Comparison of ENCODE assay signal across 19 cellular contexts in genomic region chr15:33722673-33723015, GRCh38.
DNase-seq lines count a peak whose midpoint lies in the region; ATAC-seq, FAIRE-seq and TF ChIP-seq lines count a peak whose summit lies in the region.
"Had no signal": no experiment of that assay in that cellular context is flagged by ENCODE, and none has a peak within 500 bp of the region (broad histone marks: within the 10 kb centered on the region; RNA-seq: fewer than 3 reads in every experiment).

No MANE protein-coding gene starts in this region.

- BruUV-seq in PC-3 (replicated peaks; lab: Mats Ljungman, UMichigan) (no TSS peak), endothelial cell of umbilical vein (replicated peaks; lab: Mats Ljungman, UMichigan) (no TSS peak)

- POLR2A ChIA-PET in SK-N-SH (lab: Yijun Ruan, JAX) (no interaction called here), PC-3 (lab: Charles Lee; ENCODE audit: unreplicated experiment) (no interaction called here), endothelial cell of umbilical vein (lab: Charles Lee) (no interaction called here)

- H3K4me1 ChIP-seq in SK-N-SH (ENCODE audit: control insufficient read depth in 1 of 2, insufficient read depth in 2 of 2, low read depth in 1 of 2, low read length in 1 of 2): peaks cover 0 to 13% of the 10 kb centered on the region in 2 experiments; a peak in 1 of 4 replicates
- peaks cover 22% of the 10 kb centered on the region for H3K4me1 ChIP-seq in PC-3 (ENCODE audit: insufficient read depth, low read length)
- H3K4me1 ChIP-seq in endothelial cell of umbilical vein (ENCODE audit: control insufficient read depth, extremely low read depth, insufficient read depth, low read length): peaks cover 51% of the 10 kb centered on the region
- no peaks in the 10 kb centered on the region for H3K4me1 ChIP-seq in neural progenitor cell
- H3K4me1 ChIP-seq: Caco-2 had no signal

- CTCF ChIA-PET in SK-N-SH (lab: Yijun Ruan, JAX) (interaction anchor here (1.1 to 12.4 kb wide), 2 partner anchors 14 to 430 kb away, joined by 3 to 131 read pairs; no protein-coding TSS in a partner anchor), PC-3 (lab: Charles Lee) (no interaction called here), endothelial cell of umbilical vein (lab: Charles Lee) (interaction anchor here (8.4 kb wide), 1 partner anchor 22 kb away, joined by 97 read pairs; no protein-coding TSS in a partner anchor)

- H2AFZ ChIP-seq in SK-N-SH (ENCODE audit: low read depth): no peak overlapping the region
- no peak overlapping the region for H2AFZ ChIP-seq in PC-3 (ENCODE audit: low read length)
- H2AFZ ChIP-seq in endothelial cell of umbilical vein (ENCODE audit: low read depth, low read length): no peak overlapping the region
- H2AFZ ChIP-seq in neural progenitor cell (replicated peaks): no peak overlapping the region
- H2AFZ ChIP-seq: GM23338 had no signal

- H3K4me3 Mint-ChIP-seq in neural progenitor cell: no peak overlapping the region
- H3K4me3 Mint-ChIP-seq: CD14-positive monocyte; CD8-positive, alpha-beta memory T cell; GM23338 had no signal

- H4K20me1 ChIP-seq in SK-N-SH (ENCODE audit: insufficient read depth) (no peaks in the 10 kb centered on the region), PC-3 (ENCODE audit: low read length) (no peaks in the 10 kb centered on the region), endothelial cell of umbilical vein (replicated peaks; ENCODE audit: control insufficient read depth, extremely low read depth, insufficient read depth, low read length) (no peaks in the 10 kb centered on the region), neural progenitor cell (ENCODE audit: low read depth) (no peaks in the 10 kb centered on the region)

- FAIRE-seq in endothelial cell of umbilical vein (lab: Jason Lieb, UNC): no peak
- FAIRE-seq: GM12878, HepG2, HTR-8/SVneo had no signal

- H3K27me3 ChIP-seq in SK-N-SH (ENCODE audit: insufficient read depth): no peaks in the 10 kb centered on the region
- no peaks in the 10 kb centered on the region for H3K27me3 ChIP-seq in PC-3 (ENCODE audit: low read length)
- H3K27me3 ChIP-seq in endothelial cell of umbilical vein (ENCODE audit: control insufficient read depth in 2 of 2, insufficient read depth in 2 of 2, low read length in 2 of 2): no peaks in the 10 kb centered on the region
- H3K27me3 ChIP-seq in neural progenitor cell: no peaks in the 10 kb centered on the region

- H3K36me3 ChIP-seq in SK-N-SH (replicated peaks in 1 of 2; ENCODE audit: control insufficient read depth in 1 of 2, insufficient read depth in 2 of 2, low read length in 1 of 2): no peaks in the 10 kb centered on the region
- H3K36me3 ChIP-seq in PC-3 (ENCODE audit: low read depth, low read length): no peaks in the 10 kb centered on the region
- no peaks in the 10 kb centered on the region for H3K36me3 ChIP-seq in endothelial cell of umbilical vein (ENCODE audit: control insufficient read depth in 2 of 2, extremely low read depth in 1 of 2, insufficient read depth in 2 of 2, low read length in 2 of 2)
- H3K36me3 ChIP-seq in neural progenitor cell: no peaks in the 10 kb centered on the region

- H3K27ac ChIP-seq in SK-N-SH (ENCODE audit: low read depth in 2 of 2, low read length in 1 of 2): peak overlapping the region in 1 of 2 experiments; percentile 89; a peak in 2 of 4 replicates
- peak overlapping the region; percentile 70 for H3K27ac ChIP-seq in PC-3 (ENCODE audit: low read length)
- peak overlapping the region; percentile 96 for H3K27ac ChIP-seq in endothelial cell of umbilical vein (ENCODE audit: insufficient read depth, low read depth, low read length)
- H3K27ac ChIP-seq in neural progenitor cell: no peak overlapping the region
- H3K27ac ChIP-seq: 22Rv1 had no signal

- no peak overlapping the region for H3K9ac ChIP-seq in SK-N-SH
- H3K9ac ChIP-seq in PC-3 (ENCODE audit: low read length): no peak overlapping the region; the same call in 1 of the 2 replicates
- peak overlapping the region; percentile 28 for H3K9ac ChIP-seq in endothelial cell of umbilical vein (replicated peaks; ENCODE audit: extremely low read depth, insufficient read depth, low read length)
- H3K9ac ChIP-seq in neural progenitor cell: no peak overlapping the region

- H3K9me3 Mint-ChIP-seq in neural progenitor cell: peaks cover 2% of the 10 kb centered on the region
- H3K9me3 Mint-ChIP-seq: CD8-positive, alpha-beta memory T cell; GM23338 had no signal

- no peaks in the 10 kb centered on the region for H3K9me3 ChIP-seq in SK-N-SH
- H3K9me3 ChIP-seq in PC-3 (ENCODE audit: low read length): no peaks in the 10 kb centered on the region
- H3K9me3 ChIP-seq in endothelial cell of umbilical vein (replicated peaks; ENCODE audit: control insufficient read depth, insufficient read depth, low read length): no peaks in the 10 kb centered on the region
- no peaks in the 10 kb centered on the region for H3K9me3 ChIP-seq in neural progenitor cell (ENCODE audit: low read depth)
- H3K9me3 ChIP-seq: Caco-2 had no signal

- TF ChIP-seq POLR2A in endothelial cell of umbilical vein (IDR thresholded peaks at IDR 0.05; ENCODE audit: low read depth, low read length): no peak

- dilution Hi-C loops in endothelial cell of umbilical vein (cut with MboI; ENCODE audit: extremely low pct_ligation_motif_present, low sequenced_read_pairs): no loop called here

- no peak overlapping the region for H3K27ac Mint-ChIP-seq in neural progenitor cell
- H3K27ac Mint-ChIP-seq: B cell, GM23338 had no signal

- intact Hi-C loops in PC-3 (cut with micrococcal nuclease) (no loop called here), endothelial cell of umbilical vein (cut with micrococcal nuclease) (loop anchor here (10.0 kb wide), 1 partner anchor 598 kb away; no protein-coding TSS in a partner anchor)

- no peak for DNase-seq in SK-N-SH
- DNase-seq in PC-3: no peak
- no peak for DNase-seq in endothelial cell of umbilical vein (ENCODE audit: low read depth, low spot score)
- no peak for DNase-seq in DMS 273 (lab: John Stamatoyannopoulos, UW; ENCODE audit: unreplicated experiment)
- no peak for DNase-seq in neural progenitor cell (ENCODE audit: low spot score)
- DNase-seq in 8988T: no peak
- DNase-seq: Caco-2; CD8-positive, alpha-beta memory T cell; DMS79; H7 had no signal

- no peaks in the 10 kb centered on the region for H3K4me1 Mint-ChIP-seq in neural progenitor cell
- H3K4me1 Mint-ChIP-seq: CD8-positive, alpha-beta memory T cell had no signal

- H3K27me3 Mint-ChIP-seq in neural progenitor cell (ENCODE audit: insufficient read depth, low read depth): no peaks in the 10 kb centered on the region
- H3K27me3 Mint-ChIP-seq: B cell had no signal

- no peak for TF ChIP-seq EP300 in SK-N-SH (IDR thresholded peaks at IDR 0.05; ENCODE audit: borderline replicate concordance in 1 of 2, low read depth in 1 of 2, low read length in 1 of 2)

- H3K79me2 ChIP-seq in SK-N-SH (ENCODE audit: insufficient read depth) (no peaks in the 10 kb centered on the region), PC-3 (ENCODE audit: low read length) (no peaks in the 10 kb centered on the region), endothelial cell of umbilical vein (ENCODE audit: control insufficient read depth, insufficient read depth, low read length) (no peaks in the 10 kb centered on the region), neural progenitor cell (ENCODE audit: low read depth) (no peaks in the 10 kb centered on the region)

- TF ChIP-seq RAD21 in SK-N-SH (IDR thresholded peaks at IDR 0.05; ENCODE audit: low read length): no peak

- H3F3A ChIP-seq in SK-N-SH (replicated peaks; ENCODE audit: insufficient read depth) (peaks cover 10% of the 10 kb centered on the region), PC-3 (ENCODE audit: low read length, unreplicated experiment) (no peaks in the 10 kb centered on the region), neural progenitor cell (ENCODE audit: low read depth) (no peaks in the 10 kb centered on the region)

- 97% methylated on average over 12 of the region's 12 CpGs for WGBS in SK-N-SH (ENCODE audit: low lambda C conversion rate)

- H3K36me3 Mint-ChIP-seq in neural progenitor cell: no peaks in the 10 kb centered on the region
- H3K36me3 Mint-ChIP-seq: CD14-positive monocyte; CD8-positive, alpha-beta memory T cell had no signal

- no peak for ATAC-seq in SK-N-SH treated with all-trans-retinoic acid at 6 μM for 48 hours
- ATAC-seq in PC-3: no peak
- no peak for ATAC-seq in GM19351 (IDR thresholded peaks at IDR 0.05; ENCODE audit: unreplicated experiment)
- ATAC-seq: GM23338, HepG2 had no signal

- H3K9me2 ChIP-seq in SK-N-SH (no peaks in the 10 kb centered on the region), PC-3 (replicated peaks; ENCODE audit: low read length) (no peaks in the 10 kb centered on the region)

- H3K9me1 ChIP-seq in endothelial cell of umbilical vein (replicated peaks; ENCODE audit: control insufficient read depth, extremely low read depth, insufficient read depth, low read length): no peaks in the 10 kb centered on the region

- H3K4me2 ChIP-seq in SK-N-SH (peak overlapping the region; percentile 24; the same call in 1 of the 2 replicates), PC-3 (ENCODE audit: low read length) (no peak overlapping the region), endothelial cell of umbilical vein (ENCODE audit: insufficient read depth, low read length) (peak overlapping the region; percentile 37), neural progenitor cell (no peak overlapping the region)
- H3K4me2 ChIP-seq: GM23338 had no signal

- TF ChIP-seq CTCF in SK-N-SH (IDR thresholded peaks at IDR 0.05) (no peak), PC-3 (conservative IDR thresholded peaks at IDR 0.05; ENCODE audit: low read depth, low read length) (no peak), endothelial cell of umbilical vein (IDR thresholded peaks at IDR 0.05; ENCODE audit: extremely low read depth in 1 of 2, insufficient read depth in 1 of 2, low read depth in 1 of 2, low read length in 2 of 2) (no peak), neural progenitor cell (IDR thresholded peaks at IDR 0.05) (no peak)

- H3K4me3 ChIP-seq in SK-N-SH (ENCODE audit: low read depth in 2 of 2, low read length in 1 of 2) (no peak overlapping the region), PC-3 (ENCODE audit: low read length) (no peak overlapping the region), endothelial cell of umbilical vein (replicated peaks in 1 of 3; ENCODE audit: insufficient read depth in 1 of 3, low read depth in 1 of 3, low read length in 3 of 3) (no peak overlapping the region), neural progenitor cell (no peak overlapping the region)
- H3K4me3 ChIP-seq: GM12878, GM23338 had no signal

TF ChIP-seq in SK-N-SH, 30 proteins besides CTCF, POLR2A, EP300 and RAD21 (continues in another document):
- TF ChIP-seq RXRA (IDR thresholded peaks at IDR 0.05; ENCODE audit: borderline replicate concordance, low read depth) (no peak), RCOR1 (IDR thresholded peaks at IDR 0.05; ENCODE audit: low read length) (no peak)

TF ChIP-seq in SK-N-SH treated with all-trans-retinoic acid at 6 μM for 48 hours, 23 proteins besides CTCF, POLR2A, EP300 and RAD21 (continues in another document):
- TF ChIP-seq TOX (CRISPR knock-in tag; IDR thresholded peaks at IDR 0.05; ENCODE audit: borderline replicate concordance): no peak
- TF ChIP-seq ZFP3 (CRISPR knock-in tag; IDR thresholded peaks at IDR 0.05): no peak
- no peak for TF ChIP-seq CSDC2 (CRISPR knock-in tag; IDR thresholded peaks at IDR 0.05)

TF ChIP-seq in endothelial cell of umbilical vein, 7 proteins besides CTCF, POLR2A, EP300 and RAD21 (continues in another document):
- no peak for TF ChIP-seq MYC (IDR thresholded peaks at IDR 0.05; ENCODE audit: low read depth, low read length)
- TF ChIP-seq EZH2 (IDR thresholded peaks at IDR 0.05; ENCODE audit: borderline replicate concordance, low read depth, low read length, severe bottlenecking): no peak

Comparison
In these comparisons a context has a peak if more than half of its experiments do, and no peak if none do; other contexts are left out.
1. H3K4me2 ChIP-seq: peak in SK-N-SH (single experiment) and endothelial cell of umbilical vein (single experiment); none in PC-3 (single experiment) and neural progenitor cell (single experiment).